Comparison of ENCODE assay signal across 1 cellular context in the genomic region with DNA sequence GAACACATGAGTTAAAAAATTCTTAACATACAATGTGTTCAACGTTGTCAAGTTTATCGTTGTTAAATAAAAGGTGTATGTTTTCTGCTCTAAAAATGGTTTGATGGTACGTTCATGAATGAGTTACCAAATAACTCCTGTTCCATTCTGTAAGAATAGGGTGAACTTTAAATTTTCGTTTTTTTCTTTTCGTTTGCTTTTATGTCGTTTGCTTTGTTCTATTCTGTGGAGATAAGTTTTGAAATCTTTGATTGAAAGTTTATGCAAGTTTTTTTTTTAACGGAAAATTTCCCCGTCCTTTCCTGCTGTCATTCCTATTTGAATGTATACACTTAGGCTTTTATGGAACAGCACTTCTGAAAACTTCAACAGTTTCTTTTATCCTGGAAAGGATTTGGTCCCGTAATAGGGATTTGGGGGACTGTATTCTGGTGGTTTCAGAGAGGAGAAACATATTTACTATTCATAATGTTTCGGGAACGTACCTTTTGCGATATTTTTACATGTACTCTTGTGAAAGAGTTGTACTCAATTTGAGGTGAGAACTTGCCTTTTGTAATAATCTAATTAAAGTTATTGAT.
TF ChIP-seq lines count a peak whose summit lies in the region.

No MANE protein-coding gene starts in this region.

TF ChIP-seq in K562, 482 proteins besides CTCF, POLR2A, EP300 and RAD21 (continued from another document):
- TF ChIP-seq, protein P1, sequence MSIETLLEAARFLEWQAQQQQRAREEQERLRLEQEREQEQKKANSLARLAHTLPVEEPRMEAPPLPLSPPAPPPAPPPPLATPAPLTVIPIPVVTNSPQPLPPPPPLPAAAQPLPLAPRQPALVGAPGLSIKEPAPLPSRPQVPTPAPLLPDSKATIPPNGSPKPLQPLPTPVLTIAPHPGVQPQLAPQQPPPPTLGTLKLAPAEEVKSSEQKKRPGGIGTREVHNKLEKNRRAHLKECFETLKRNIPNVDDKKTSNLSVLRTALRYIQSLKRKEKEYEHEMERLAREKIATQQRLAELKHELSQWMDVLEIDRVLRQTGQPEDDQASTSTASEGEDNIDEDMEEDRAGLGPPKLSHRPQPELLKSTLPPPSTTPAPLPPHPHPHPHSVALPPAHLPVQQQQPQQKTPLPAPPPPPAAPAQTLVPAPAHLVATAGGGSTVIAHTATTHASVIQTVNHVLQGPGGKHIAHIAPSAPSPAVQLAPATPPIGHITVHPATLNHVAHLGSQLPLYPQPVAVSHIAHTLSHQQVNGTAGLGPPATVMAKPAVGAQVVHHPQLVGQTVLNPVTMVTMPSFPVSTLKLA (conservative IDR thresholded peaks at IDR 0.05) = 0 out of 4 replicates have a peak, but pooled peaks of 1 of the 2 experiments have one; percentile 8
- TF ChIP-seq, protein P2, sequence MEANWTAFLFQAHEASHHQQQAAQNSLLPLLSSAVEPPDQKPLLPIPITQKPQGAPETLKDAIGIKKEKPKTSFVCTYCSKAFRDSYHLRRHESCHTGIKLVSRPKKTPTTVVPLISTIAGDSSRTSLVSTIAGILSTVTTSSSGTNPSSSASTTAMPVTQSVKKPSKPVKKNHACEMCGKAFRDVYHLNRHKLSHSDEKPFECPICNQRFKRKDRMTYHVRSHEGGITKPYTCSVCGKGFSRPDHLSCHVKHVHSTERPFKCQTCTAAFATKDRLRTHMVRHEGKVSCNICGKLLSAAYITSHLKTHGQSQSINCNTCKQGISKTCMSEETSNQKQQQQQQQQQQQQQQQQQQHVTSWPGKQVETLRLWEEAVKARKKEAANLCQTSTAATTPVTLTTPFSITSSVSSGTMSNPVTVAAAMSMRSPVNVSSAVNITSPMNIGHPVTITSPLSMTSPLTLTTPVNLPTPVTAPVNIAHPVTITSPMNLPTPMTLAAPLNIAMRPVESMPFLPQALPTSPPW (CRISPR knock-in tag; IDR thresholded peaks at IDR 0.05) = peak; percentile 8; the same call in 1 of the 2 replicates
- TF ChIP-seq, protein P3, sequence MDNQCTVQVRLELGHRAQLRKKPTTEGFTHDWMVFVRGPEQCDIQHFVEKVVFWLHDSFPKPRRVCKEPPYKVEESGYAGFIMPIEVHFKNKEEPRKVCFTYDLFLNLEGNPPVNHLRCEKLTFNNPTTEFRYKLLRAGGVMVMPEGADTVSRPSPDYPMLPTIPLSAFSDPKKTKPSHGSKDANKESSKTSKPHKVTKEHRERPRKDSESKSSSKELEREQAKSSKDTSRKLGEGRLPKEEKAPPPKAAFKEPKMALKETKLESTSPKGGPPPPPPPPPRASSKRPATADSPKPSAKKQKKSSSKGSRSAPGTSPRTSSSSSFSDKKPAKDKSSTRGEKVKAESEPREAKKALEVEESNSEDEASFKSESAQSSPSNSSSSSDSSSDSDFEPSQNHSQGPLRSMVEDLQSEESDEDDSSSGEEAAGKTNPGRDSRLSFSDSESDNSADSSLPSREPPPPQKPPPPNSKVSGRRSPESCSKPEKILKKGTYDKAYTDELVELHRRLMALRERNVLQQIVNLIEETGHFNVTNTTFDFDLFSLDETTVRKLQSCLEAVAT (IDR thresholded peaks at IDR 0.05) = peak; percentile 50 to 82; a peak in 3 of 4 replicates
